Comparison of ENCODE assay signal across 18 cellular contexts in the genomic region with DNA sequence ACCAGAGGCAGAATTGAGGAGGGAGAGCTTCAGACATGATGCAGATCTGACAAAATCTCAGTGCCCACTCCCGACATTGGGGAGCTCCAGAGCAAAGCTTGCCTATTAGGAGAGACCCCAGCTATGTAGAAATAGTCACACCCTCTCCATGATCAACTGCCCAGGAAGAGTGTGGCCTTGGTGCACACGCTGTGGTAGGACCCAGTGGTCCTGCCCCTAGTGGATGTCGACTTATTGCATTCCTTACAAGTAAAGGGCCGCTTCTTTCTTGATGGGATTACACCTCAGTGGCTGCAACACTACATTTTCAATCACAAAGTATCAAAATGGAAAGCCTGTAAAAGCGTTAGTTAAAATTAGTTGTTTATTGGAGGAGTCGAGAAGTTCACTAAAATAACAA.
DNase-seq lines count a peak whose midpoint lies in the region; ATAC-seq and TF ChIP-seq lines count a peak whose summit lies in the region.
"Had no signal": no experiment of that assay in that cellular context is flagged by ENCODE, and none has a peak within 500 bp of the region (broad histone marks: within the 10 kb centered on the region; RNA-seq: fewer than 3 reads in every experiment).

No MANE protein-coding gene starts in this region.

- H3K36me3 ChIP-seq in BE2C (no peaks in the 10 kb centered on the region), H7 (replicated peaks; ENCODE audit: control insufficient read depth, insufficient read depth, low read length) (no peaks in the 10 kb centered on the region), RWPE2 (ENCODE audit: low read depth) (no peaks in the 10 kb centered on the region), uterus (no peaks in the 10 kb centered on the region), MG63 (peaks cover 2% of the 10 kb centered on the region)

- TF ChIP-seq POLR2A in uterus (IDR thresholded peaks at IDR 0.05) = no peak

- H3K9me3 ChIP-seq in BE2C = no peaks in the 10 kb centered on the region
- no peaks in the 10 kb centered on the region for H3K9me3 ChIP-seq in RWPE2 (ENCODE audit: severe bottlenecking)
- H3K9me3 ChIP-seq in uterus = no peaks in the 10 kb centered on the region
- no peaks in the 10 kb centered on the region for H3K9me3 ChIP-seq in MG63
- H3K9me3 ChIP-seq: esophagus muscularis mucosa had no signal

- H3K27ac ChIP-seq in RWPE2 (ENCODE audit: poor library complexity, severe bottlenecking) (peak overlapping the region; percentile 94), uterus (no peak overlapping the region)
- H3K27ac ChIP-seq: esophagus muscularis mucosa had no signal

- no peak overlapping the region for H3K4me3 ChIP-seq in BE2C (ENCODE audit: low read depth, low read length)
- H3K4me3 ChIP-seq in H7 (ENCODE audit: insufficient read depth, low read depth, low read length) = no peak overlapping the region
- H3K4me3 ChIP-seq in RWPE2 (ENCODE audit: severe bottlenecking) = no peak overlapping the region
- no peak overlapping the region for H3K4me3 ChIP-seq in uterus
- H3K4me3 ChIP-seq in MG63 = no peak overlapping the region
- H3K4me3 ChIP-seq: esophagus muscularis mucosa had no signal

- DNase-seq in BE2C (no peak), H7 (peak; percentile 10), RWPE2 (ENCODE audit: low spot score) (no peak), iPS DF 19.7 (ENCODE audit: low read depth, low spot score) (peak; percentile 17), dedifferentiated amniotic fluid mesenchymal stem cell (ENCODE audit: extremely low spot score) (no peak), uterus (no peak), NK-92 (lab: John Stamatoyannopoulos, UW; ENCODE audit: unreplicated experiment) (no peak), MG63 (no peak)
- DNase-seq: activated CD4-positive, alpha-beta T cell treated with anti-CD3 and anti-CD28 coated beads, Interleukin-2, amount 50 U/mL, for 4 hours; activated gamma-delta T cell; caudate nucleus; CD4-positive, alpha-beta memory T cell; DMS79; NCI-H1436 treated with DMSO at 0.1 percent for 48 hours; NCI-H2227 treated with DMSO at 0.1 percent for 48 hours; SHP77 had no signal

- ATAC-seq in RWPE2 (ENCODE audit: low read depth) = no peak
- ATAC-seq: sciatic nerve had no signal

- TF ChIP-seq CTCF in BE2C (IDR thresholded peaks at IDR 0.05; ENCODE audit: low read depth, low read length) = 0 out of 2 replicates have a peak, but pooled peaks have one; percentile 12
- TF ChIP-seq CTCF in RWPE2 (IDR thresholded peaks at IDR 0.05; ENCODE audit: poor library complexity, severe bottlenecking) = no peak
- no peak for TF ChIP-seq CTCF in uterus (IDR thresholded peaks at IDR 0.05)

- H3K27me3 ChIP-seq in BE2C = no peaks in the 10 kb centered on the region
- H3K27me3 ChIP-seq in H7 (ENCODE audit: control insufficient read depth, insufficient read depth, low read length) = no peaks in the 10 kb centered on the region
- H3K27me3 ChIP-seq in RWPE2 (ENCODE audit: insufficient read depth, poor library complexity, severe bottlenecking) = no peaks in the 10 kb centered on the region
- H3K27me3 ChIP-seq in uterus = no peaks in the 10 kb centered on the region
- no peaks in the 10 kb centered on the region for H3K27me3 ChIP-seq in MG63
- H3K27me3 ChIP-seq: esophagus muscularis mucosa had no signal

- intact Hi-C loops in uterus (cut with DNase I; ENCODE audit: low total_unique reads) = no loop called here

- H3K4me1 ChIP-seq in BE2C = no peaks in the 10 kb centered on the region
- peaks cover 53% of the 10 kb centered on the region for H3K4me1 ChIP-seq in RWPE2 (ENCODE audit: insufficient read depth, poor library complexity, severe bottlenecking)
- H3K4me1 ChIP-seq in uterus = no peaks in the 10 kb centered on the region
- H3K4me1 ChIP-seq: esophagus muscularis mucosa had no signal

Comparison
In these comparisons a context has a peak if more than half of its experiments do, and no peak if none do; other contexts are left out.
1. DNase-seq: peak in H7 (single experiment) and iPS DF 19.7 (single experiment); none in BE2C (single experiment), RWPE2 (single experiment), dedifferentiated amniotic fluid mesenchymal stem cell (single experiment), uterus (0 of 2), NK-92 (single experiment) and MG63 (single experiment).